6 cellular contexts compared by ENCODE assay signal in genomic region chr15:83185561-83185960, GRCh38.
"Had no signal": no experiment of that assay in that cellular context is flagged by ENCODE, and none has a peak within 500 bp of the region (broad histone marks: within the 10 kb centered on the region; RNA-seq: fewer than 3 reads in every experiment).

No MANE protein-coding gene starts in this region.

- ATAC-seq: GM12878 had no signal

- DNase-seq: GDM1, GF-D8 had no signal

- FAIRE-seq: G401.6, GM12878, GM18507, GM19239 had no signal

- H3K4me3 ChIP-seq: GM12878 had no signal
